In the genomic region with DNA sequence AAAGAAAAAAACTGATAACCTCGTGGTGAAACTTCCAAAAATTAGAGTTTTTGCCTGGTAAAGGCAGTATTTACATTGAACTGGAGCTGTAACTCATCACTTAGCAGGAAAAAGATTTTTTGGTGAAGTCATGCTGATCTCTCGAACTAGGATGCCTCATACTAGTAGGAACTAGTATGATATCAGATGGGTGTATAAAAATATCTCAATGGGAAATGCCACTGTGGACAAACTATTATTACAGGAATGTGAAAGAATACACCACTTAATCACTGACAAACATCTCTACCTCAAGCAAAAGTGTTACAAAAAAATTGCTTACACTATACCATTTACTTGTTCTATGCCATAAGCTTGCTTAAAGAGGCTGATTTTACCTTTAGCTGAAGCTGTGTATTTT, we compare ENCODE assay signal across 23 cellular contexts. TPM values are rescaled to one million over a fixed set of nuclear protein-coding genes. Genes with fewer than 3 reads are reported as not detected.
DNase-seq lines count a peak whose midpoint lies in the region; ATAC-seq and TF ChIP-seq lines count a peak whose summit lies in the region.
"Had no signal": no experiment of that assay in that cellular context is flagged by ENCODE, and none has a peak within 500 bp of the region (broad histone marks: within the 10 kb centered on the region; RNA-seq: fewer than 3 reads in every experiment).

No MANE protein-coding gene starts in this region.

- ATAC-seq in RWPE2 (ENCODE audit: low read depth) (peak; percentile 83), GM18861 (IDR thresholded peaks at IDR 0.05; ENCODE audit: unreplicated experiment) (no peak)
- ATAC-seq in activated naive CD8-positive, alpha-beta T cell treated with anti-CD3 and anti-CD28 coated beads, Interleukin-2, amount 50 U/mL, for 24 hours, result no peak
- ATAC-seq: HepG2; Right ventricle myocardium inferior; stimulated activated naive B cell treated with anti-CD40 and anti-IgM and Interleukin-4, amounts not matched to agents 10 μg/mL and 1 μg/mL and 100 μg/mL, for 72 hours had no signal

- H3K79me2 ChIP-seq in neural progenitor cell (ENCODE audit: low read depth), result peaks cover 83% of the 10 kb centered on the region

- H3K36me3 ChIP-seq in RWPE2 (ENCODE audit: low read depth) (no peaks in the 10 kb centered on the region; the same call in 1 of the 2 replicates), neural progenitor cell (peaks cover under 1% of the 10 kb centered on the region)
- H3K36me3 ChIP-seq: neutrophil, upper lobe of left lung had no signal

- no peak overlapping the region for H3K4me3 Mint-ChIP-seq in neural progenitor cell
- H3K4me3 Mint-ChIP-seq in activated naive CD8-positive, alpha-beta T cell treated with anti-CD3 and anti-CD28 coated beads, Interleukin-2, amount 50 U/mL, for 24 hours, result no peak overlapping the region
- no peak overlapping the region for H3K4me3 Mint-ChIP-seq in activated CD4-positive, alpha-beta T cell treated with anti-CD3 and anti-CD28 coated beads, Interleukin-2, amount 10 ng/mL, durations not matched to agents 24 days and 14 days
- H3K4me3 Mint-ChIP-seq: activated CD4-positive, alpha-beta memory T cell treated with anti-CD3 and anti-CD28 coated beads for 36 hours; activated T-cell treated with anti-CD3 and anti-CD28 coated beads, Interleukin-2, amount 50 U/mL, for 72 hours; B cell; immature natural killer cell; stimulated activated naive B cell treated with anti-CD40 and anti-IgM and Interleukin-4, amounts not matched to agents 10 μg/mL and 1 μg/mL and 100 μg/mL, for 72 hours had no signal

- intact Hi-C loops in activated CD4-positive, alpha-beta T cell treated with anti-CD3 and anti-CD28 coated beads, Interleukin-2, amount 10 ng/mL, durations not matched to agents 24 days and 14 days (cut with micrococcal nuclease), result no loop called here

- no peak overlapping the region for H3K9ac ChIP-seq in neural progenitor cell

- H3K27ac ChIP-seq in RWPE2 (ENCODE audit: poor library complexity, severe bottlenecking), result no peak overlapping the region
- H3K27ac ChIP-seq in neural progenitor cell, result no peak overlapping the region
- H3K27ac ChIP-seq: neutrophil, skin epidermis, upper lobe of left lung had no signal

- H3K27ac Mint-ChIP-seq in neural progenitor cell, result peak overlapping the region; percentile 99
- no peak overlapping the region for H3K27ac Mint-ChIP-seq in activated naive CD8-positive, alpha-beta T cell treated with anti-CD3 and anti-CD28 coated beads, Interleukin-2, amount 50 U/mL, for 24 hours
- H3K27ac Mint-ChIP-seq in activated CD4-positive, alpha-beta T cell treated with anti-CD3 and anti-CD28 coated beads, Interleukin-2, amount 10 ng/mL, durations not matched to agents 24 days and 14 days, result no peak overlapping the region
- H3K27ac Mint-ChIP-seq: activated CD4-positive, alpha-beta memory T cell treated with anti-CD3 and anti-CD28 coated beads for 36 hours; activated T-cell treated with anti-CD3 and anti-CD28 coated beads, Interleukin-2, amount 50 U/mL, for 72 hours; B cell; immature natural killer cell; stimulated activated naive B cell treated with anti-CD40 and anti-IgM and Interleukin-4, amounts not matched to agents 10 μg/mL and 1 μg/mL and 100 μg/mL, for 72 hours had no signal

- peaks cover 65% of the 10 kb centered on the region for H3K4me1 Mint-ChIP-seq in neural progenitor cell
- peaks cover 23% of the 10 kb centered on the region for H3K4me1 Mint-ChIP-seq in activated naive CD8-positive, alpha-beta T cell treated with anti-CD3 and anti-CD28 coated beads, Interleukin-2, amount 50 U/mL, for 24 hours
- H3K4me1 Mint-ChIP-seq in activated CD4-positive, alpha-beta T cell treated with anti-CD3 and anti-CD28 coated beads, Interleukin-2, amount 10 ng/mL, durations not matched to agents 24 days and 14 days, result peaks cover 7% of the 10 kb centered on the region

- H3K27me3 Mint-ChIP-seq in neural progenitor cell (ENCODE audit: insufficient read depth, low read depth), result no peaks in the 10 kb centered on the region
- H3K27me3 Mint-ChIP-seq in activated naive CD8-positive, alpha-beta T cell treated with anti-CD3 and anti-CD28 coated beads, Interleukin-2, amount 50 U/mL, for 24 hours, result no peaks in the 10 kb centered on the region
- H3K27me3 Mint-ChIP-seq in activated CD4-positive, alpha-beta T cell treated with anti-CD3 and anti-CD28 coated beads, Interleukin-2, amount 10 ng/mL, durations not matched to agents 24 days and 14 days, result no peaks in the 10 kb centered on the region
- H3K27me3 Mint-ChIP-seq: activated CD4-positive, alpha-beta memory T cell treated with anti-CD3 and anti-CD28 coated beads for 36 hours; B cell; stimulated activated naive B cell treated with anti-CD40 and anti-IgM and Interleukin-4, amounts not matched to agents 10 μg/mL and 1 μg/mL and 100 μg/mL, for 72 hours had no signal

- H2AFZ ChIP-seq in neural progenitor cell (replicated peaks), result no peak overlapping the region

- peaks cover 16% of the 10 kb centered on the region for H3K36me3 Mint-ChIP-seq in neural progenitor cell
- peaks cover 13% of the 10 kb centered on the region for H3K36me3 Mint-ChIP-seq in activated naive CD8-positive, alpha-beta T cell treated with anti-CD3 and anti-CD28 coated beads, Interleukin-2, amount 50 U/mL, for 24 hours (ENCODE audit: low read depth)
- peaks cover 9% of the 10 kb centered on the region for H3K36me3 Mint-ChIP-seq in activated CD4-positive, alpha-beta T cell treated with anti-CD3 and anti-CD28 coated beads, Interleukin-2, amount 10 ng/mL, durations not matched to agents 24 days and 14 days (ENCODE audit: low read depth)

- TF ChIP-seq CTCF in RWPE2 (IDR thresholded peaks at IDR 0.05; ENCODE audit: poor library complexity, severe bottlenecking) (no peak), neural progenitor cell (IDR thresholded peaks at IDR 0.05) (no peak)

- DNase-seq in EH (ENCODE audit: low read depth) (peak; percentile 79), RWPE2 (ENCODE audit: low spot score) (no peak), dermis microvascular lymphatic vessel endothelial cell (ENCODE audit: low read depth in 2 of 2) (peak; percentile 44 to 72), neural progenitor cell (ENCODE audit: low spot score) (no peak)
- DNase-seq in stimulated activated naive CD4-positive, alpha-beta T cell treated with Interleukin-2 at 50 U/mL for 16 hours (lab: John Stamatoyannopoulos, UW), result no peak
- no peak for DNase-seq in activated naive CD8-positive, alpha-beta T cell treated with anti-CD3 and anti-CD28 coated beads, Interleukin-2, amount 50 U/mL, for 24 hours
- no peak for DNase-seq in activated CD4-positive, alpha-beta T cell treated with anti-CD3 and anti-CD28 coated beads, Interleukin-2, amount 10 ng/mL, durations not matched to agents 24 days and 14 days
- DNase-seq: activated CD4-positive, alpha-beta memory T cell treated with anti-CD3 and anti-CD28 coated beads for 36 hours; activated T-cell treated with anti-CD3 and anti-CD28 coated beads, Interleukin-2, amount 50 U/mL, for 72 hours; DMS 273 treated with DMSO at 0.1 percent for 48 hours; immature natural killer cell; mesendoderm; NCI-H1092; NK-92 treated with Interleukin-12 subunit alpha and Interleukin-12 subunit beta, amount 100 ng/mL, for 24 hours; stimulated activated naive B cell treated with anti-CD40 and anti-IgM and Interleukin-4, amounts not matched to agents 10 μg/mL and 1 μg/mL and 100 μg/mL, for 72 hours; T-helper 9 cell; upper lobe of left lung had no signal

- H3K4me3 ChIP-seq in RWPE2 (ENCODE audit: severe bottlenecking) (no peak overlapping the region), neural progenitor cell (no peak overlapping the region)
- H3K4me3 ChIP-seq: skin epidermis, upper lobe of left lung had no signal

- peaks cover 17% of the 10 kb centered on the region for H3F3A ChIP-seq in neural progenitor cell (ENCODE audit: low read depth)

- H3K9me3 ChIP-seq in RWPE2 (ENCODE audit: severe bottlenecking), result no peaks in the 10 kb centered on the region
- no peaks in the 10 kb centered on the region for H3K9me3 ChIP-seq in neural progenitor cell (ENCODE audit: low read depth)
- H3K9me3 ChIP-seq: neutrophil, upper lobe of left lung had no signal

- no peak overlapping the region for H3K4me2 ChIP-seq in neural progenitor cell

- peaks cover 10% of the 10 kb centered on the region for H3K9me3 Mint-ChIP-seq in neural progenitor cell
- H3K9me3 Mint-ChIP-seq in activated naive CD8-positive, alpha-beta T cell treated with anti-CD3 and anti-CD28 coated beads, Interleukin-2, amount 50 U/mL, for 24 hours, result peaks cover 5% of the 10 kb centered on the region
- H3K9me3 Mint-ChIP-seq in activated CD4-positive, alpha-beta T cell treated with anti-CD3 and anti-CD28 coated beads, Interleukin-2, amount 10 ng/mL, durations not matched to agents 24 days and 14 days, result peaks cover 4% of the 10 kb centered on the region
- H3K9me3 Mint-ChIP-seq: immature natural killer cell had no signal

- no peaks in the 10 kb centered on the region for H4K20me1 ChIP-seq in neural progenitor cell (ENCODE audit: low read depth)

- H3K4me1 ChIP-seq in RWPE2 (ENCODE audit: insufficient read depth, poor library complexity, severe bottlenecking) (peaks cover 19% of the 10 kb centered on the region), neural progenitor cell (peaks cover 51% of the 10 kb centered on the region)

- H3K27me3 ChIP-seq in RWPE2 (ENCODE audit: insufficient read depth, poor library complexity, severe bottlenecking) (no peaks in the 10 kb centered on the region), neural progenitor cell (no peaks in the 10 kb centered on the region)
- H3K27me3 ChIP-seq: neutrophil, upper lobe of left lung had no signal

RNA-seq across cellular contexts. Expression of a gene that starts 28.4 kb away (rescaled TPM):
- 4.9 and 7.0 TPM in 2 replicates for total RNA-seq in dermis microvascular lymphatic vessel endothelial cell
- total RNA-seq in neural progenitor cell (ENCODE audit: low replicate concordance), result 24.8 and 39.6 TPM in 2 replicates
- total RNA-seq in activated CD4-positive, alpha-beta T cell treated with anti-CD3 and anti-CD28 coated beads, Interleukin-2, amount 10 ng/mL, durations not matched to agents 24 days and 14 days, result 11.6 and 12.8 TPM in 2 replicates

Comparison
In these comparisons a context has a peak if more than half of its experiments do, and no peak if none do; other contexts are left out.
1. DNase-seq: peak in EH (single experiment) and dermis microvascular lymphatic vessel endothelial cell (2 of 2); none in RWPE2 (single experiment), neural progenitor cell (single experiment), stimulated activated naive CD4-positive, alpha-beta T cell treated with Interleukin-2 at 50 U/mL for 16 hours (single experiment), activated naive CD8-positive, alpha-beta T cell treated with anti-CD3 and anti-CD28 coated beads, Interleukin-2, amount 50 U/mL, for 24 hours (single experiment) and activated CD4-positive, alpha-beta T cell treated with anti-CD3 and anti-CD28 coated beads, Interleukin-2, amount 10 ng/mL, durations not matched to agents 24 days and 14 days (single experiment).